21 cellular contexts compared by ENCODE assay signal in the genomic region with DNA sequence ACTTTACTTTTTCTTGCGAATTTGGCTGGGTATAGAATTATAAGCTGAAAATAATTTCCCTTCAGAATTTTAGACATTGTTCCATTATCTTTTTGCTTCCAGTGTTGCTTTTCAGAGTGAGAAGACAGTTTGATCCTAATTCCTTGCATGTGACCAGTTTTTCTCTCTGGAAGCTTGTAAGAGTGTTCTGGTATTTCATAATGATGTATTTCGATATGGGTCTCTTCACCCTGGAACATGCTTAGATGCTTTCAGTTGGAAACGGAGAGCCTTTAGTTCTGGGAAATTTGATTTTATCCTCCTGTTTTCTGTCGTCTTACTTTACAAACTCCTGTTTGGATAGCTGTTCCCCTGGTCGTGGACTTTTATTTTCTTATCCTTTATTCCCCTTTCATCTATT. TPM values are rescaled to one million over a fixed set of nuclear protein-coding genes. Genes with fewer than 3 reads are reported as not detected.
"Had no signal": no experiment of that assay in that cellular context is flagged by ENCODE, and none has a peak within 500 bp of the region (broad histone marks: within the 10 kb centered on the region; RNA-seq: fewer than 3 reads in every experiment).

No MANE protein-coding gene starts in this region.

- H2AFZ ChIP-seq: parathyroid adenoma had no signal

- H3K9me3 ChIP-seq: lower lobe of right lung, spleen, thoracic aorta, upper lobe of right lung had no signal

- H3K4me1 ChIP-seq: parathyroid adenoma had no signal

- DNase-seq: activated CD4-positive, alpha-beta T cell treated with anti-CD3 and anti-CD28 coated beads, Interleukin-2, amount 50 U/mL, for 1 hour; activated CD8-positive, alpha-beta memory T cell treated with anti-CD3 and anti-CD28 coated beads for 24 hours; activated naive CD8-positive, alpha-beta T cell treated with anti-CD3 and anti-CD28 coated beads for 36 hours; brain microvascular endothelial cell; cerebellar nuclear complex; erythroblast; immature natural killer cell; lower lobe of right lung; midbrain; spleen; stimulated activated naive CD8-positive, alpha-beta T cell treated with anti-CD3 and anti-CD28 coated beads, Interleukin-15, amount 100 ng/mL, for 72 hours; T-helper 9 cell; upper lobe of right lung had no signal

- H3K4me3 ChIP-seq: lower lobe of right lung, SK-N-MC, spleen, thoracic aorta, upper lobe of right lung had no signal

- H3K36me3 ChIP-seq: brain microvascular endothelial cell, lower lobe of right lung, spleen, upper lobe of right lung had no signal

- H3K27me3 ChIP-seq: brain microvascular endothelial cell, spleen, upper lobe of right lung had no signal

- H3K27ac ChIP-seq: brain microvascular endothelial cell, lower lobe of right lung, parathyroid adenoma, SK-N-MC, spleen, upper lobe of right lung had no signal

- ATAC-seq: activated CD4-positive, CD25-positive, alpha-beta regulatory T cell treated with anti-CD3 and anti-CD28 coated beads, Interleukin-2, amount 50 U/mL, for 24 hours; lower lobe of right lung; stimulated activated naive CD8-positive, alpha-beta T cell treated with anti-CD3 and anti-CD28 coated beads, Interleukin-15, amount 100 ng/mL, for 72 hours; upper lobe of right lung had no signal

- H3K9ac ChIP-seq: parathyroid adenoma had no signal

RNA-seq across cellular contexts. Expression of gene ALPK3, which starts 13.9 kb away (rescaled TPM):
- polyA plus RNA-seq: immature natural killer cell had no signal

RNA-seq across cellular contexts. Expression of gene SLC28A1, which starts 53.4 kb away (rescaled TPM):
- total RNA-seq: activated naive CD8-positive, alpha-beta T cell treated with anti-CD3 and anti-CD28 coated beads for 36 hours; activated T-helper 1 cell treated with anti-CD3 and anti-CD28 coated beads, Interleukin-12 subunit alpha, Interleukin-12 subunit beta, Interleukin-2, Interleukin-4 antibody, amounts not matched to agents 30 ng/mL and 10 ng/mL and 1 ng/mL, durations not matched to agents 14 hours and 24 hours and 36 hours; dermis blood vessel endothelial cell; fibroblast of villous mesenchyme; lower lobe of right lung; myocyte; upper lobe of right lung had no signal
- polyA plus RNA-seq: immature natural killer cell had no signal
